ENCODE assay signal across 9 cellular contexts in genomic region chr7:144842377-144842851, GRCh38. TPM values are rescaled to one million over a fixed set of nuclear protein-coding genes. Genes with fewer than 3 reads are reported as not detected.
DNase-seq lines count a peak whose midpoint lies in the region; ATAC-seq, FAIRE-seq and TF ChIP-seq lines count a peak whose summit lies in the region.
"Had no signal": no experiment of that assay in that cellular context is flagged by ENCODE, and none has a peak within 500 bp of the region (broad histone marks: within the 10 kb centered on the region; RNA-seq: fewer than 3 reads in every experiment).

No MANE protein-coding gene starts in this region.

- no peaks in the 10 kb centered on the region for H3K27me3 ChIP-seq in sigmoid colon

- peaks cover 11% of the 10 kb centered on the region for H3K9me3 Mint-ChIP-seq in activated CD4-positive, alpha-beta T cell treated with anti-CD3 and anti-CD28 coated beads, Interleukin-2, amount 10 ng/mL, durations not matched to agents 7 days and 5 days

- no peaks in the 10 kb centered on the region for H3K4me1 ChIP-seq in sigmoid colon

- CTCF ChIA-PET in activated CD4-positive, alpha-beta T cell treated with anti-CD3 and anti-CD28 coated beads, Interleukin-2, amount 10 ng/mL, durations not matched to agents 7 days and 5 days (lab: Charles Lee) = interaction anchor here (0.6 kb wide), 1 partner anchor 58 kb away, joined by 4 read pairs; no protein-coding TSS in a partner anchor

- POLR2A ChIA-PET in activated CD4-positive, alpha-beta T cell treated with anti-CD3 and anti-CD28 coated beads, Interleukin-2, amount 10 ng/mL, durations not matched to agents 7 days and 5 days (lab: Charles Lee) = no interaction called here

- no peaks in the 10 kb centered on the region for H3K36me3 ChIP-seq in sigmoid colon

- H3K27me3 Mint-ChIP-seq in activated CD4-positive, alpha-beta T cell treated with anti-CD3 and anti-CD28 coated beads, Interleukin-2, amount 10 ng/mL, durations not matched to agents 7 days and 5 days = no peaks in the 10 kb centered on the region

- no peak for TF ChIP-seq EP300 in sigmoid colon (IDR thresholded peaks at IDR 0.05)

- 4 to 19% methylated on average over 6 of the region's 6 CpGs for WGBS in sigmoid colon, 2 donors

- FAIRE-seq in RCC 7860 (lab: Jason Lieb, UNC) = no peak
- FAIRE-seq: TTC549 had no signal

- TF ChIP-seq POLR2A in sigmoid colon (IDR thresholded peaks at IDR 0.05) = no peak

- TF ChIP-seq CTCF in fibroblast of the aortic adventitia (IDR thresholded peaks at IDR 0.05; ENCODE audit: insufficient read depth, low read length) (no peak), sigmoid colon (IDR thresholded peaks at IDR 0.05) (no peak)

- peaks cover 22% of the 10 kb centered on the region for H3K4me1 Mint-ChIP-seq in activated CD4-positive, alpha-beta T cell treated with anti-CD3 and anti-CD28 coated beads, Interleukin-2, amount 10 ng/mL, durations not matched to agents 7 days and 5 days

- no peak overlapping the region for H3K4me3 ChIP-seq in fibroblast of the aortic adventitia (ENCODE audit: low read depth, low read length)
- H3K4me3 ChIP-seq in sigmoid colon = no peak overlapping the region

- no peaks in the 10 kb centered on the region for H3K9me3 ChIP-seq in sigmoid colon

- H3K4me3 Mint-ChIP-seq in activated CD4-positive, alpha-beta T cell treated with anti-CD3 and anti-CD28 coated beads, Interleukin-2, amount 10 ng/mL, durations not matched to agents 7 days and 5 days = no peak overlapping the region

- peak; percentile 90 for ATAC-seq in HG02981 (IDR thresholded peaks at IDR 0.05; ENCODE audit: unreplicated experiment)

- intact Hi-C loops in sigmoid colon (cut with DNase I) = no loop called here

- H3K27ac ChIP-seq in sigmoid colon = peak overlapping the region in 2 of 4 donors; percentile 14 to 52

- H3K27ac Mint-ChIP-seq in activated CD4-positive, alpha-beta T cell treated with anti-CD3 and anti-CD28 coated beads, Interleukin-2, amount 10 ng/mL, durations not matched to agents 7 days and 5 days = peak overlapping the region; percentile 69

- H3K36me3 Mint-ChIP-seq in activated CD4-positive, alpha-beta T cell treated with anti-CD3 and anti-CD28 coated beads, Interleukin-2, amount 10 ng/mL, durations not matched to agents 7 days and 5 days (ENCODE audit: low read depth) = peaks cover 13% of the 10 kb centered on the region

- no peak for DNase-seq in activated CD4-positive, alpha-beta T cell treated with anti-CD3 and anti-CD28 coated beads, Interleukin-2, amount 10 ng/mL, durations not matched to agents 7 days and 5 days
- DNase-seq in activated CD4-positive, alpha-beta T cell treated with anti-CD3 and anti-CD28 coated beads, Interleukin-2, amount 50 U/mL, for 4 hours = no peak
- DNase-seq in RCC 7860 (ENCODE audit: low spot score) (peak; percentile 40), fibroblast of the aortic adventitia (ENCODE audit: low read depth) (peak; percentile 22), sigmoid colon (peak; percentile 68), DMS79 treated with DMSO at 0.1 percent for 48 hours (lab: John Stamatoyannopoulos, UW) (no peak)
- DNase-seq in activated CD8-positive, alpha-beta memory T cell treated with anti-CD3 and anti-CD28 coated beads, Interleukin-2, amount 50 U/mL, for 48 hours = no peak

RNA-seq across cellular contexts. Expression of gene TPK1, which starts 6.6 kb away (rescaled TPM):
- 10 to 100 TPM; 11.8 to 13.2 TPM for total RNA-seq in activated CD4-positive, alpha-beta T cell treated with anti-CD3 and anti-CD28 coated beads, Interleukin-2, amount 10 ng/mL, durations not matched to agents 7 days and 5 days
- total RNA-seq in fibroblast of the aortic adventitia (ENCODE audit: low replicate concordance) = 6.5 and 7.6 TPM in 2 replicates
- total RNA-seq in sigmoid colon = 10 to 100 TPM in 1 of 4 donors, 1 to 10 TPM in 3; 4.1 to 14.3 (median 6.8) TPM
- polyA plus RNA-seq in sigmoid colon = 10 to 100 TPM in 2 of 3 donors, 1 to 10 TPM in 1; 6.0 to 13.4 (median 11.3) TPM

Comparison
In these comparisons a context has a peak if more than half of its experiments do, and no peak if none do; other contexts are left out.
1. DNase-seq: peak in RCC 7860 (single experiment), fibroblast of the aortic adventitia (single experiment) and sigmoid colon (single experiment); none in activated CD4-positive, alpha-beta T cell treated with anti-CD3 and anti-CD28 coated beads, Interleukin-2, amount 10 ng/mL, durations not matched to agents 7 days and 5 days (single experiment), activated CD4-positive, alpha-beta T cell treated with anti-CD3 and anti-CD28 coated beads, Interleukin-2, amount 50 U/mL, for 4 hours (0 of 2), DMS79 treated with DMSO at 0.1 percent for 48 hours (single experiment) and activated CD8-positive, alpha-beta memory T cell treated with anti-CD3 and anti-CD28 coated beads, Interleukin-2, amount 50 U/mL, for 48 hours (single experiment).